Comparison of ENCODE assay signal across 32 cellular contexts in the genomic region with DNA sequence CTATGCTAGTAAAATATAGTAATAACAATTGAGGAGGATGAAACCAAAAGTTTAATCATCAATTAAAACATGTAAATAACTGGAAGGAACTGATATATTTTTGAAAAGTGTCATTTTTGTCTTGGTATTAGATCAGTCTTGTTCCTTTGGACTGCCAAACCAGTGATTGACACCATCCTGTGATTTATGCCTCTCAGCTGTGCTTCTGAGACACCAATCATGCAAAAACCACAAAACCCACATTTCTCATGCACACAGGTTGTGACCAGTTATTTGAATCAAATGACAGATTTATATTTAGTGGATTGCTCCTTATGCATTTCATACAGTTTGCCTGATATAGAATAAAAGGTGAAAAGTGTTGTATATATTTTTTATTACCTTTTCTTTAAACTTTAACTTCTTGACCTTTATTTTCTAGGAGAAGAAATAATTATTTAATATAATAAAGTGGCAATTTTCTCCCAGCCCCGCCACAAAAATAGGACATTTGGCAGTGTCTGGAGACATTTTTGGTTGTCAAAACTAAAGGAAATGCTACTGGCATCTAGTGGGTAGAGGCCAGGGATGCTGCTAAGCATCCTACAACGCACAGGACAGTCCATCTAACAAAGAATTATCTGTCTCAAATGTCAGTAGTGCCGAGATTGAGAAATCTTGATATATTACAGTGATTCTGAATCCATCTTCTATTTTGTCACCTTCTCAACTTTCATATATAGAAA.
A peak's percentile ranks its signal among the peaks of the same experiment; 100 is the strongest.
DNase-seq lines count a peak whose midpoint lies in the region; ATAC-seq, FAIRE-seq and TF ChIP-seq lines count a peak whose summit lies in the region.
"Had no signal": no experiment of that assay in that cellular context is flagged by ENCODE, and none has a peak within 500 bp of the region (broad histone marks: within the 10 kb centered on the region; RNA-seq: fewer than 3 reads in every experiment).

No MANE protein-coding gene starts in this region.

- ATAC-seq in aorta (ENCODE audit: low FRiP score) = no peak
- ATAC-seq: activated CD8-positive, alpha-beta memory T cell treated with anti-CD3 and anti-CD28 coated beads, Interleukin-2, amount 10 ng/mL, durations not matched to agents 7 days and 5 days; activated naive CD8-positive, alpha-beta T cell treated with anti-CD3 and anti-CD28 coated beads, Interleukin-2, amount 50 U/mL, for 24 hours; heart right ventricle; left ventricle myocardium superior; mucosa of descending colon; psoas muscle; T-cell had no signal

- no peak overlapping the region for H3K27ac ChIP-seq in mammary epithelial cell (ENCODE audit: insufficient read depth, low read depth, low read length)
- H3K27ac ChIP-seq in breast epithelium = no peak overlapping the region
- H3K27ac ChIP-seq in aorta (ENCODE audit: low read depth in 1 of 2, low read length in 2 of 2) = no peak overlapping the region
- H3K27ac ChIP-seq: cardiac muscle cell, heart right ventricle, neutrophil, psoas muscle, upper lobe of left lung had no signal

- peaks cover 7% of the 10 kb centered on the region for H3K9me3 Mint-ChIP-seq in mesothelial cell of epicardium
- H3K9me3 Mint-ChIP-seq: activated naive CD8-positive, alpha-beta T cell treated with anti-CD3 and anti-CD28 coated beads, Interleukin-2, amount 50 U/mL, for 24 hours; activated T-helper 2 cell treated with anti-CD3 and anti-CD28 coated beads, Interferon-gamma antibody, Interleukin-2, Interleukin-4, amounts not matched to agents 10 μg/mL and 5 μg/mL and 100 μg/mL, durations not matched to agents 14 hours and 24 hours and 36 hours had no signal

- no peaks in the 10 kb centered on the region for H3K36me3 ChIP-seq in mammary epithelial cell (ENCODE audit: insufficient read depth, low read length)
- no peaks in the 10 kb centered on the region for H3K36me3 ChIP-seq in breast epithelium
- no peaks in the 10 kb centered on the region for H3K36me3 ChIP-seq in bronchial epithelial cell (ENCODE audit: control insufficient read depth, insufficient read depth, low read length)
- no peaks in the 10 kb centered on the region for H3K36me3 ChIP-seq in aorta (ENCODE audit: control insufficient read depth in 1 of 2, insufficient read depth in 2 of 2, low read length in 1 of 2)
- H3K36me3 ChIP-seq: BE2C, cardiac muscle cell, heart right ventricle, neutrophil, upper lobe of left lung had no signal

- DNase-seq in mammary epithelial cell = peak; percentile 50
- no peak for DNase-seq in breast epithelium (ENCODE audit: low spot score in 2 of 2)
- peak; percentile 95 for DNase-seq in LHCN-M2 (ENCODE audit: low read depth)
- DNase-seq in bronchial epithelial cell (ENCODE audit: low read depth) = peak; percentile 55
- DNase-seq in NCI-H82 treated with DMSO at 0.1 percent for 48 hours (lab: John Stamatoyannopoulos, UW; ENCODE audit: unreplicated experiment) = no peak
- no peak for DNase-seq in activated effector memory CD4-positive, alpha-beta T cell treated with anti-CD3 and anti-CD28 coated beads, Interleukin-2, amount 50 U/mL, for 16 hours
- no peak for DNase-seq in aorta
- DNase-seq in mesothelial cell of epicardium (ENCODE audit: low spot score in 2 of 2, unreplicated experiment in 2 of 2) = no peak
- DNase-seq: 8988T; activated CD4-positive, alpha-beta T cell treated with anti-CD3 and anti-CD28 coated beads for 48 hours; activated CD8-positive, alpha-beta memory T cell treated with anti-CD3 and anti-CD28 coated beads, Interleukin-2, amount 10 ng/mL, durations not matched to agents 7 days and 5 days; activated naive CD8-positive, alpha-beta T cell treated with anti-CD3 and anti-CD28 coated beads, Interleukin-2, amount 50 U/mL, for 24 hours; BE2C; Caco-2; GOT3; heart right ventricle; left ventricle myocardium superior; mucosa of descending colon; NCI-H1436; NCI-H524 treated with DMSO at 0.1 percent for 48 hours; psoas muscle; SHP77; stimulated activated CD4-positive, alpha-beta T cell treated with anti-CD3 and anti-CD28 coated beads, Interleukin-4, amount 100 ng/mL, for 1 hour; T-cell; upper lobe of left lung had no signal

- in situ Hi-C loops in mammary epithelial cell (cut with MboI; ENCODE audit: low sequenced_read_pairs in 2 of 2) = no loop called here

- peaks cover 12% of the 10 kb centered on the region for H3K4me1 ChIP-seq in mammary epithelial cell (ENCODE audit: insufficient read depth, low read length)
- H3K4me1 ChIP-seq in breast epithelium = no peaks in the 10 kb centered on the region
- no peaks in the 10 kb centered on the region for H3K4me1 ChIP-seq in aorta (ENCODE audit: control insufficient read depth in 1 of 2, insufficient read depth in 2 of 2, low read length in 2 of 2)
- H3K4me1 ChIP-seq: BE2C, Caco-2, heart right ventricle, psoas muscle, upper lobe of left lung had no signal

- no peaks in the 10 kb centered on the region for H4K20me1 ChIP-seq in mammary epithelial cell (ENCODE audit: insufficient read depth, low read length)

- no peak overlapping the region for H3K4me2 ChIP-seq in mammary epithelial cell (ENCODE audit: insufficient read depth, low read depth, low read length)
- H3K4me2 ChIP-seq: smooth muscle cell had no signal

- no peaks in the 10 kb centered on the region for H3K4me1 Mint-ChIP-seq in mesothelial cell of epicardium
- H3K4me1 Mint-ChIP-seq: activated CD8-positive, alpha-beta memory T cell treated with anti-CD3 and anti-CD28 coated beads, Interleukin-2, amount 10 ng/mL, durations not matched to agents 7 days and 5 days; activated naive CD8-positive, alpha-beta T cell treated with anti-CD3 and anti-CD28 coated beads, Interleukin-2, amount 50 U/mL, for 24 hours; immature natural killer cell; T-cell had no signal

- no peaks in the 10 kb centered on the region for H3K79me2 ChIP-seq in mammary epithelial cell (ENCODE audit: insufficient read depth, low read length)

- 73% methylated on average over 3 of the region's 3 CpGs for WGBS in mammary epithelial cell (ENCODE audit: low coverage, missing lambda C conversion rate)
- 50 to 60% methylated on average over 3 of the region's 3 CpGs for WGBS in aorta, 2 donors

- H3K27ac Mint-ChIP-seq in mesothelial cell of epicardium = no peak overlapping the region
- H3K27ac Mint-ChIP-seq: activated CD8-positive, alpha-beta memory T cell treated with anti-CD3 and anti-CD28 coated beads, Interleukin-2, amount 10 ng/mL, durations not matched to agents 7 days and 5 days; activated naive CD8-positive, alpha-beta T cell treated with anti-CD3 and anti-CD28 coated beads, Interleukin-2, amount 50 U/mL, for 24 hours; activated T-helper 2 cell treated with anti-CD3 and anti-CD28 coated beads, Interferon-gamma antibody, Interleukin-2, Interleukin-4, amounts not matched to agents 10 μg/mL and 5 μg/mL and 100 μg/mL, durations not matched to agents 14 hours and 24 hours and 36 hours; dendritic cell treated with granulocyte-macrophage colony-stimulating factor and Interleukin-4, amounts not matched to agents 40 ng/mL and 50 ng/mL, for 4 days; T-cell had no signal

- H3K27me3 Mint-ChIP-seq in mesothelial cell of epicardium (ENCODE audit: low read depth) = no peaks in the 10 kb centered on the region
- H3K27me3 Mint-ChIP-seq: activated CD8-positive, alpha-beta memory T cell treated with anti-CD3 and anti-CD28 coated beads, Interleukin-2, amount 10 ng/mL, durations not matched to agents 7 days and 5 days; dendritic cell treated with granulocyte-macrophage colony-stimulating factor and Interleukin-4, amounts not matched to agents 40 ng/mL and 50 ng/mL, for 4 days had no signal

- H3K4me3 Mint-ChIP-seq in mesothelial cell of epicardium = no peak overlapping the region
- H3K4me3 Mint-ChIP-seq: activated CD8-positive, alpha-beta memory T cell treated with anti-CD3 and anti-CD28 coated beads, Interleukin-2, amount 10 ng/mL, durations not matched to agents 7 days and 5 days; activated naive CD8-positive, alpha-beta T cell treated with anti-CD3 and anti-CD28 coated beads, Interleukin-2, amount 50 U/mL, for 24 hours; dendritic cell treated with granulocyte-macrophage colony-stimulating factor and Interleukin-4, amounts not matched to agents 40 ng/mL and 50 ng/mL, for 4 days; immature natural killer cell; T-cell had no signal

- no TSS peak for BruUV-seq in mammary epithelial cell (replicated peaks; lab: Mats Ljungman, UMichigan)

- no peaks in the 10 kb centered on the region for H3K9me3 ChIP-seq in mammary epithelial cell (replicated peaks; ENCODE audit: insufficient read depth, low read length)
- no peaks in the 10 kb centered on the region for H3K9me3 ChIP-seq in breast epithelium
- H3K9me3 ChIP-seq in aorta (ENCODE audit: control insufficient read depth, low read length) = no peaks in the 10 kb centered on the region
- H3K9me3 ChIP-seq: BE2C, Caco-2, mucosa of descending colon, neutrophil, psoas muscle, upper lobe of left lung had no signal

- no peaks in the 10 kb centered on the region for H3K36me3 Mint-ChIP-seq in mesothelial cell of epicardium
- H3K36me3 Mint-ChIP-seq: activated CD8-positive, alpha-beta memory T cell treated with anti-CD3 and anti-CD28 coated beads, Interleukin-2, amount 10 ng/mL, durations not matched to agents 7 days and 5 days; T-cell had no signal

- no peaks in the 10 kb centered on the region for H3K27me3 ChIP-seq in mammary epithelial cell (ENCODE audit: insufficient read depth, low read length)
- no peaks in the 10 kb centered on the region for H3K27me3 ChIP-seq in breast epithelium
- no peaks in the 10 kb centered on the region for H3K27me3 ChIP-seq in bronchial epithelial cell (ENCODE audit: control insufficient read depth, insufficient read depth, low read length)
- H3K27me3 ChIP-seq in aorta (ENCODE audit: control insufficient read depth in 1 of 2, insufficient read depth in 2 of 2, low read length in 1 of 2) = no peaks in the 10 kb centered on the region
- H3K27me3 ChIP-seq: BE2C, cardiac muscle cell, heart right ventricle, neutrophil, upper lobe of left lung had no signal

- dilution Hi-C loops in mammary epithelial cell (cut with HindIII; ENCODE audit: low sequenced_read_pairs) = no loop called here

- H3K4me3 ChIP-seq in mammary epithelial cell (replicated peaks in 1 of 3; ENCODE audit: insufficient read depth in 1 of 3, low read depth in 2 of 3, low read length in 3 of 3) (no peak overlapping the region), breast epithelium (no peak overlapping the region), bronchial epithelial cell (ENCODE audit: low read depth, low read length) (no peak overlapping the region), aorta (ENCODE audit: low read length in 2 of 2) (no peak overlapping the region)
- H3K4me3 ChIP-seq: cardiac muscle cell, heart right ventricle, mucosa of descending colon, psoas muscle, smooth muscle cell, upper lobe of left lung had no signal

- TF ChIP-seq POLR2A in breast epithelium (IDR thresholded peaks at IDR 0.05) = no peak

- no peak overlapping the region for H2AFZ ChIP-seq in mammary epithelial cell (ENCODE audit: low read depth, low read length)

- TF ChIP-seq CTCF in mammary epithelial cell (conservative IDR thresholded peaks at IDR 0.05 in 1 of 2, IDR thresholded peaks at IDR 0.05 in 1 of 2; ENCODE audit: extremely low read depth in 1 of 2, insufficient read depth in 1 of 2, low read depth in 1 of 2, low read length in 2 of 2) = no peak
- TF ChIP-seq CTCF in breast epithelium (IDR thresholded peaks at IDR 0.05) = no peak
- TF ChIP-seq CTCF in bronchial epithelial cell (IDR thresholded peaks at IDR 0.05; ENCODE audit: insufficient read depth, low read length, severe bottlenecking) = no peak
- no peak for TF ChIP-seq CTCF in mesothelial cell of epicardium (IDR thresholded peaks at IDR 0.05; ENCODE audit: unreplicated experiment)

- H3K9ac ChIP-seq in mammary epithelial cell (ENCODE audit: insufficient read depth, low read length) = no peak overlapping the region

- CTCF ChIA-PET in mammary epithelial cell (lab: Charles Lee; ENCODE audit: low non-redundant PET) = no interaction called here

- intact Hi-C loops in mammary epithelial cell (cut with micrococcal nuclease) (no loop called here), breast epithelium (cut with DNase I; ENCODE audit: low total_unique reads) (no loop called here), aorta (cut with DNase I) (no loop called here)

- FAIRE-seq in bronchial epithelial cell (lab: Jason Lieb, UNC) = no peak
- FAIRE-seq: endothelial cell of umbilical vein had no signal

Comparison
In these comparisons a context has a peak if more than half of its experiments do, and no peak if none do; other contexts are left out.
1. DNase-seq: peak in mammary epithelial cell (single experiment), LHCN-M2 (single experiment) and bronchial epithelial cell (single experiment); none in breast epithelium (0 of 2), NCI-H82 treated with DMSO at 0.1 percent for 48 hours (single experiment), activated effector memory CD4-positive, alpha-beta T cell treated with anti-CD3 and anti-CD28 coated beads, Interleukin-2, amount 50 U/mL, for 16 hours (single experiment), aorta (0 of 2) and mesothelial cell of epicardium (0 of 2).